1 cellular context compared by ENCODE assay signal in the genomic region with DNA sequence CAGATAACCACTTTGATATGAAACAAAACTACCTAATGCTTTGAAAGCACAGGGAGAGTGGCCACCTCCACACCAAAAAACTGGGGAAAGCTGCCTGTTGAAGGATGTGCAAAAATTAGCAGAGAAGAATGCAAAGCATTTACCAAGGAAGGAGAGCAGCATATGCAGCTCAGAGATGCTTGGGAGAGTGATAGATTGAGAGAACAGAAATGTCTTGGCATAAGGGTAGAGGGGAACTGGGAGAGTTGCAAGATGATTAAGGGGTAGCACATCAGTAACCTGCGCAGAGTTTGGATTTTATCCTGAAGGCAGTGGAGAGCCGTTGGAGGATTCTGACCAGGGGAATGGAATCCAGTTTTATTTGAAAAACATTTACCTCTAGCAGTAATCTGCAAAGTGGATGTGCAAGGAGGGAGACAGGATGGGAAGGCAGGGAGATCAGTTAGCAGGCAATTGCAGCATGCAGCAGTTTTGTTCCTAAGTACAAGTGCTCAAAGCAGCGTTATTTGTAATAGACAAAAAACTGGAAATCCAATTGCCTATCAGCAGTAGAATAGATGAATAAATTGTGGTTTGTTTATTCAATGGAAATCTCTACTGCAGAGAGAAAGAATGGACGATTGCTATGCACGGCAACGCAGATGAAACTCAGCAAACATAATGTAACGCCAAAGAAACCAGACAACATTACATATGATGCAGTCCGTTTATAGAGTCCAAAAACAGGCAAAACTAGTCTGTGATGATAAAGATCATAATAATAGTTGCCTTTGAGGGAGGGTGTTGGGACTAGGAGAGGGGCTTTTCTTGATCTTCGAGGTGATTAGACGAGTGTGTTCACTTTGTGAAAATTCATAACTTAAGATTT.
TF ChIP-seq lines count a peak whose summit lies in the region.

No MANE protein-coding gene starts in this region.

TF ChIP-seq in GM23338, 12 proteins besides CTCF, POLR2A, EP300 and RAD21 (continued from another document):
- TF ChIP-seq, protein P1, sequence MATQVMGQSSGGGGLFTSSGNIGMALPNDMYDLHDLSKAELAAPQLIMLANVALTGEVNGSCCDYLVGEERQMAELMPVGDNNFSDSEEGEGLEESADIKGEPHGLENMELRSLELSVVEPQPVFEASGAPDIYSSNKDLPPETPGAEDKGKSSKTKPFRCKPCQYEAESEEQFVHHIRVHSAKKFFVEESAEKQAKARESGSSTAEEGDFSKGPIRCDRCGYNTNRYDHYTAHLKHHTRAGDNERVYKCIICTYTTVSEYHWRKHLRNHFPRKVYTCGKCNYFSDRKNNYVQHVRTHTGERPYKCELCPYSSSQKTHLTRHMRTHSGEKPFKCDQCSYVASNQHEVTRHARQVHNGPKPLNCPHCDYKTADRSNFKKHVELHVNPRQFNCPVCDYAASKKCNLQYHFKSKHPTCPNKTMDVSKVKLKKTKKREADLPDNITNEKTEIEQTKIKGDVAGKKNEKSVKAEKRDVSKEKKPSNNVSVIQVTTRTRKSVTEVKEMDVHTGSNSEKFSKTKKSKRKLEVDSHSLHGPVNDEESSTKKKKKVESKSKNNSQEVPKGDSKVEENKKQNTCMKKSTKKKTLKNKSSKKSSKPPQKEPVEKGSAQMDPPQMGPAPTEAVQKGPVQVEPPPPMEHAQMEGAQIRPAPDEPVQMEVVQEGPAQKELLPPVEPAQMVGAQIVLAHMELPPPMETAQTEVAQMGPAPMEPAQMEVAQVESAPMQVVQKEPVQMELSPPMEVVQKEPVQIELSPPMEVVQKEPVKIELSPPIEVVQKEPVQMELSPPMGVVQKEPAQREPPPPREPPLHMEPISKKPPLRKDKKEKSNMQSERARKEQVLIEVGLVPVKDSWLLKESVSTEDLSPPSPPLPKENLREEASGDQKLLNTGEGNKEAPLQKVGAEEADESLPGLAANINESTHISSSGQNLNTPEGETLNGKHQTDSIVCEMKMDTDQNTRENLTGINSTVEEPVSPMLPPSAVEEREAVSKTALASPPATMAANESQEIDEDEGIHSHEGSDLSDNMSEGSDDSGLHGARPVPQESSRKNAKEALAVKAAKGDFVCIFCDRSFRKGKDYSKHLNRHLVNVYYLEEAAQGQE (IDR thresholded peaks at IDR 0.05; ENCODE audit: unreplicated experiment), result no peak
- no peak for TF ChIP-seq CREB1 (CRISPR knock-in tag; IDR thresholded peaks at IDR 0.05; ENCODE audit: low read depth)
